Comparison of ENCODE assay signal across 19 cellular contexts in the genomic region with DNA sequence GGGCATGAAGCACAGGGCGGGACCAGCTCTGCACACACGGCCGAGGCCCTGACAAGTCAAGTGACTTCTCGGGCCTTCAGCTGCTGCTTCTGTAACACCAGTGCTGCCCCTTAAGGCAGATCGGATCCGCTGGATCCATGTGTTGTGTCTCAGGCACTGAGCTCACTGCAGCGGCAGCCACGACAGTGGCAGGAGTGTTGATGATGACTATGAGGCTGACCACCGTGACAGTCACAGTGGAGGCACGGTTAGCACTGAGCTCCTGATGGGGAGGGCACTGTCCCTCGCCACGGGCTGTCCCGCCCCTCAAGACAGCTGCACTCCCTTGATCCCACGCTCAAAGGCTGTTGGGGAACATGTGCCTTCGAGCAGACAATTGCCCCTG. TPM values are rescaled to one million over a fixed set of nuclear protein-coding genes. Genes with fewer than 3 reads are reported as not detected.
DNase-seq lines count a peak whose midpoint lies in the region; ATAC-seq and TF ChIP-seq lines count a peak whose summit lies in the region.
"Had no signal": no experiment of that assay in that cellular context is flagged by ENCODE, and none has a peak within 500 bp of the region (broad histone marks: within the 10 kb centered on the region; RNA-seq: fewer than 3 reads in every experiment).

No MANE protein-coding gene starts in this region.

- H3K4me2 ChIP-seq in BLaER1 treated with 17β-estradiol and CSF1 and Interleukin-3, amounts not matched to agents 10 nM and 100 nM = peak overlapping the region; percentile 69 to 98 (median 84)
- H3K4me2 ChIP-seq in skeletal muscle satellite cell (ENCODE audit: low read length) = peak overlapping the region; percentile 69

- intact Hi-C loops in right lobe of liver (cut with DNase I) = loop anchor here in 1 of 2 donors (5.0 kb wide), 1 partner anchor 35 kb away; no protein-coding TSS in a partner anchor

- H3K4me1 ChIP-seq in BLaER1 treated with 17β-estradiol and CSF1 and Interleukin-3, amounts not matched to agents 10 nM and 100 nM = peaks cover 41 to 100% (median 97%) of the 10 kb centered on the region in 10 experiments
- H3K4me1 ChIP-seq in SJCRH30 = peaks cover 17% of the 10 kb centered on the region; the same call in 1 of the 2 replicates
- peaks cover 0 to 82% (median 39%) of the 10 kb centered on the region in 4 donors for H3K4me1 ChIP-seq in right lobe of liver
- H3K4me1 ChIP-seq in skeletal muscle satellite cell (ENCODE audit: control insufficient read depth, insufficient read depth, low read length) = peaks cover 16% of the 10 kb centered on the region
- H3K4me1 ChIP-seq: SJSA1 had no signal

- ATAC-seq in right lobe of liver (no peak), GM21367 (IDR thresholded peaks at IDR 0.05; ENCODE audit: unreplicated experiment) (no peak)
- ATAC-seq: activated naive CD8-positive, alpha-beta T cell treated with anti-CD3 and anti-CD28 coated beads, Interleukin-2, amount 50 U/mL, for 24 hours had no signal

- peak overlapping the region in 7 of 10 experiments; percentile 3 to 55 (median 30); a peak in 9 of 20 replicates for H3K4me3 ChIP-seq in BLaER1 treated with 17β-estradiol and CSF1 and Interleukin-3, amounts not matched to agents 10 nM and 100 nM
- H3K4me3 ChIP-seq in SJCRH30 (no peak overlapping the region), right lobe of liver (no peak overlapping the region), skeletal muscle satellite cell (ENCODE audit: low read length) (peak overlapping the region; percentile 44)
- H3K4me3 ChIP-seq: MG63, SJSA1 had no signal

- H3K9ac ChIP-seq in BLaER1 treated with 17β-estradiol and CSF1 and Interleukin-3, amounts not matched to agents 10 nM and 100 nM = peak overlapping the region; percentile 21 to 76 (median 71)
- H3K9ac ChIP-seq in skeletal muscle satellite cell (ENCODE audit: low read depth, low read length) = peak overlapping the region; percentile 60

- WGBS in right lobe of liver (ENCODE audit: insufficient coverage, low coverage, low lambda C conversion rate, missing lambda C conversion rate) = 23% methylated on average over 4 of the region's 15 CpGs

- no peak for TF ChIP-seq CTCF in right lobe of liver (IDR thresholded peaks at IDR 0.05)

- no peaks in the 10 kb centered on the region for H3K9me3 ChIP-seq in BLaER1 treated with 17β-estradiol and CSF1 and Interleukin-3, amounts not matched to agents 10 nM and 100 nM (replicated peaks in 1 of 11)
- no peaks in the 10 kb centered on the region for H3K9me3 ChIP-seq in SJCRH30 (replicated peaks)
- no peaks in the 10 kb centered on the region for H3K9me3 ChIP-seq in right lobe of liver
- no peaks in the 10 kb centered on the region for H3K9me3 ChIP-seq in skeletal muscle satellite cell (replicated peaks; ENCODE audit: low read length)
- H3K9me3 ChIP-seq: MG63, SJSA1 had no signal

- TF ChIP-seq POLR2A in right lobe of liver (IDR thresholded peaks at IDR 0.05) = no peak

- DNase-seq in SJCRH30 (peak; percentile 69 to 76), right lobe of liver (no peak), NCI-H1092 treated with DMSO at 0.1 percent for 48 hours (lab: John Stamatoyannopoulos, UW) (no peak), cerebellar cortex (ENCODE audit: low spot score) (no peak), DMS79 treated with DMSO at 0.1 percent for 48 hours (lab: John Stamatoyannopoulos, UW) (no peak)
- DNase-seq: ACHN; activated CD4-positive, alpha-beta T cell treated with anti-CD3 and anti-CD28 coated beads, Interleukin-2, amount 50 U/mL, for 4 hours; activated effector memory CD4-positive, alpha-beta T cell treated with anti-CD3 and anti-CD28 coated beads, Interleukin-2, amount 50 U/mL, for 16 hours; activated naive CD8-positive, alpha-beta T cell treated with anti-CD3 and anti-CD28 coated beads, Interleukin-2, amount 50 U/mL, for 24 hours; CD4-positive, CD25-positive, alpha-beta regulatory T cell; mesendoderm; MG63; NCI-H1436; stimulated activated CD4-positive, alpha-beta T cell treated with anti-CD3 and anti-CD28 coated beads, Interleukin-15, amount 100 ng/mL, for 24 hours; T-helper 2 cell had no signal

- no peaks in the 10 kb centered on the region for H3K27me3 ChIP-seq in BLaER1 treated with 17β-estradiol and CSF1 and Interleukin-3, amounts not matched to agents 10 nM and 100 nM
- no peaks in the 10 kb centered on the region for H3K27me3 ChIP-seq in SJCRH30
- H3K27me3 ChIP-seq in right lobe of liver = no peaks in the 10 kb centered on the region
- H3K27me3 ChIP-seq in skeletal muscle satellite cell (ENCODE audit: control insufficient read depth, insufficient read depth, low read length) = no peaks in the 10 kb centered on the region
- H3K27me3 ChIP-seq: MG63, SJSA1 had no signal

- H4K20me1 ChIP-seq in BLaER1 treated with 17β-estradiol and CSF1 and Interleukin-3, amounts not matched to agents 10 nM and 100 nM = peaks cover 0 to 41% (median 9%) of the 10 kb centered on the region in 11 experiments; a peak in 11 of 22 replicates

- no peaks in the 10 kb centered on the region for H3K36me3 ChIP-seq in BLaER1 treated with 17β-estradiol and CSF1 and Interleukin-3, amounts not matched to agents 10 nM and 100 nM
- no peaks in the 10 kb centered on the region for H3K36me3 ChIP-seq in SJCRH30
- no peaks in the 10 kb centered on the region for H3K36me3 ChIP-seq in right lobe of liver
- no peaks in the 10 kb centered on the region for H3K36me3 ChIP-seq in skeletal muscle satellite cell (ENCODE audit: insufficient read depth, low read length)
- H3K36me3 ChIP-seq: MG63, SJSA1 had no signal

- H3K27ac ChIP-seq in BLaER1 treated with 17β-estradiol and CSF1 and Interleukin-3, amounts not matched to agents 10 nM and 100 nM = peak overlapping the region; percentile 63 to 87 (median 78); a peak in 21 of 22 replicates
- H3K27ac ChIP-seq in SJCRH30 (no peak overlapping the region), right lobe of liver (peak overlapping the region; percentile 84 to 94 (median 87))
- H3K27ac ChIP-seq: SJSA1 had no signal

RNA-seq across cellular contexts. Expression of gene PEMT, which starts 29.4 kb away (rescaled TPM):
- total RNA-seq in SJCRH30 (2014; rRNA removed; shearing (Covaris generic)) = 62.5 and 65.2 TPM in 2 replicates
- 100 to 1,000 TPM in 5 of 6 experiments, 10 to 100 TPM in 1; 92.4 to 184 (median 170) TPM for total RNA-seq in right lobe of liver
- 38.8 and 54.2 TPM in 2 replicates for total RNA-seq in skeletal muscle satellite cell (2012; rRNA removed)

Comparison
In these comparisons a context has a peak if more than half of its experiments do, and no peak if none do; other contexts are left out.
1. H3K4me3 ChIP-seq: peak in BLaER1 treated with 17β-estradiol and CSF1 and Interleukin-3, amounts not matched to agents 10 nM and 100 nM (7 of 10) and skeletal muscle satellite cell (single experiment); none in SJCRH30 (single experiment) and right lobe of liver (0 of 3).
2. DNase-seq: peak in SJCRH30 (2 of 2); none in right lobe of liver (0 of 3), NCI-H1092 treated with DMSO at 0.1 percent for 48 hours (single experiment), cerebellar cortex (single experiment) and DMS79 treated with DMSO at 0.1 percent for 48 hours (single experiment).